ENCODE assay signal across 8 cellular contexts in genomic region chr11:72584293-72584921, GRCh38.
A peak's percentile ranks its signal among the peaks of the same experiment; 100 is the strongest.
DNase-seq lines count a peak whose midpoint lies in the region; ATAC-seq and TF ChIP-seq lines count a peak whose summit lies in the region.

No MANE protein-coding gene starts in this region.

- H3K36me3 ChIP-seq in Peyer's patch = peaks cover 0 to 3% (median 0%) of the 10 kb centered on the region in 3 donors
- H3K36me3 ChIP-seq in MM.1S (replicated peaks; ENCODE audit: insufficient read depth, low read length) = no peaks in the 10 kb centered on the region

- no peaks in the 10 kb centered on the region for H3K9me2 ChIP-seq in MM.1S (replicated peaks; ENCODE audit: insufficient read depth, low read length)

- peaks cover 18% of the 10 kb centered on the region for H3K4me1 Mint-ChIP-seq in activated naive CD8-positive, alpha-beta T cell (ENCODE audit: low read depth)

- H3K9ac ChIP-seq in MM.1S (ENCODE audit: low read length) = no peak overlapping the region

- peak overlapping the region in 1 of 4 donors; percentile 3 for H3K27ac ChIP-seq in Peyer's patch
- no peak overlapping the region for H3K27ac ChIP-seq in MM.1S (ENCODE audit: low read length)

- H3K9me3 ChIP-seq in Peyer's patch = no peaks in the 10 kb centered on the region
- H3K9me3 ChIP-seq in MM.1S (replicated peaks; ENCODE audit: insufficient read depth, low read length) = no peaks in the 10 kb centered on the region

- peak overlapping the region; percentile 83 for H3K4me3 Mint-ChIP-seq in activated naive CD8-positive, alpha-beta T cell

- H3K9me3 Mint-ChIP-seq in activated naive CD8-positive, alpha-beta T cell (ENCODE audit: low read depth) = no peaks in the 10 kb centered on the region

- H3K27me3 ChIP-seq in Peyer's patch (no peaks in the 10 kb centered on the region), MM.1S (replicated peaks; ENCODE audit: insufficient read depth, low read length) (peaks cover 54% of the 10 kb centered on the region)

- H3K4me3 ChIP-seq in Peyer's patch (peak overlapping the region in 3 of 4 donors; percentile 18 to 34 (median 24)), MM.1S (ENCODE audit: low read length) (no peak overlapping the region)

- H3K27me3 Mint-ChIP-seq in activated naive CD8-positive, alpha-beta T cell = peaks cover 16% of the 10 kb centered on the region

- H4K20me1 ChIP-seq in MM.1S (ENCODE audit: insufficient read depth, low read length) = no peaks in the 10 kb centered on the region

- peaks cover 3% of the 10 kb centered on the region for H3K36me3 Mint-ChIP-seq in activated naive CD8-positive, alpha-beta T cell

- H3K4me2 ChIP-seq in MM.1S (ENCODE audit: low read depth, low read length) = no peak overlapping the region

- H3K79me2 ChIP-seq in MM.1S (ENCODE audit: low read length) = no peaks in the 10 kb centered on the region

- no peak for TF ChIP-seq CTCF in Peyer's patch (IDR thresholded peaks at IDR 0.05)
- no peak for TF ChIP-seq CTCF in MM.1S (IDR thresholded peaks at IDR 0.05; ENCODE audit: low read length)

- TF ChIP-seq POLR2A in Peyer's patch (IDR thresholded peaks at IDR 0.05) = no peak

- peak overlapping the region; percentile 73 for H3K27ac Mint-ChIP-seq in activated naive CD8-positive, alpha-beta T cell

- DNase-seq in Peyer's patch (peak; percentile 56 to 81 (median 65)), iris pigment epithelial cell (ENCODE audit: low read depth) (peak; percentile 42), MM.1S (no peak), NCI-H748 (lab: John Stamatoyannopoulos, UW; ENCODE audit: unreplicated experiment) (no peak), AG08395 (ENCODE audit: low spot score) (no peak)
- DNase-seq in stimulated activated CD4-positive, alpha-beta T cell treated with anti-CD3 and anti-CD28 coated beads, TNF-alpha, amount 100 ng/mL, for 4 hours (ENCODE audit: low read depth in 3 of 3) = peak; percentile 36 to 64 (median 40)

- H2AFZ ChIP-seq in MM.1S (ENCODE audit: low read length) = no peak overlapping the region

- no peak for ATAC-seq in GM21737 (IDR thresholded peaks at IDR 0.05; ENCODE audit: unreplicated experiment)

- H3F3A ChIP-seq in MM.1S (ENCODE audit: insufficient read depth, low read length) = no peaks in the 10 kb centered on the region

- peaks cover 0 to 21% (median 6%) of the 10 kb centered on the region in 4 donors for H3K4me1 ChIP-seq in Peyer's patch
- peaks cover 6% of the 10 kb centered on the region; the same call in 1 of the 2 replicates for H3K4me1 ChIP-seq in MM.1S (ENCODE audit: low read length)

Comparison
In these comparisons a context has a peak if more than half of its experiments do, and no peak if none do; other contexts are left out.
1. DNase-seq: peak in Peyer's patch (3 of 3), iris pigment epithelial cell (single experiment) and stimulated activated CD4-positive, alpha-beta T cell treated with anti-CD3 and anti-CD28 coated beads, TNF-alpha, amount 100 ng/mL, for 4 hours (3 of 3); none in MM.1S (single experiment), NCI-H748 (single experiment) and AG08395 (single experiment).